Comparison of ENCODE assay signal across 13 cellular contexts in genomic region chr19:17479325-17479791, GRCh38. TPM values are rescaled to one million over a fixed set of nuclear protein-coding genes. Genes with fewer than 3 reads are reported as not detected.
DNase-seq lines count a peak whose midpoint lies in the region; ATAC-seq and TF ChIP-seq lines count a peak whose summit lies in the region.
"Had no signal": no experiment of that assay in that cellular context is flagged by ENCODE, and none has a peak within 500 bp of the region (broad histone marks: within the 10 kb centered on the region; RNA-seq: fewer than 3 reads in every experiment).

No MANE protein-coding gene starts in this region.

- H3K4me2 ChIP-seq in GM23248 (ENCODE audit: unreplicated experiment) (peak overlapping the region; percentile 48), skeletal muscle satellite cell (ENCODE audit: low read length) (peak overlapping the region; percentile 63)

- WGBS in GM23248 (ENCODE audit: low coverage in 1 of 2, low lambda C conversion rate in 2 of 2, missing lambda C conversion rate in 2 of 2), 2 experiments: 2 to 4% methylated on average over 6 of the region's 6 CpGs

- DNase-seq in GM23248 (peak; percentile 94), RPMI7951 (ENCODE audit: low read depth) (peak; percentile 67), fibroblast of the aortic adventitia (ENCODE audit: low read depth) (peak; percentile 75), KBM-7 (no peak)
- DNase-seq: DMS 273 treated with DMSO at 0.1 percent for 48 hours; effector CD8-positive, alpha-beta T cell; stimulated activated CD4-positive, alpha-beta T cell treated with anti-CD3 and anti-CD28 coated beads, Interleukin-12 subunit alpha, Interleukin-12 subunit beta, amount 100 ng/mL, for 4 hours; stimulated activated CD8-positive, alpha-beta memory T cell treated with anti-CD3 and anti-CD28 coated beads, Interleukin-4, amount 100 ng/mL, for 48 hours; T1000 had no signal

- H3K4me1 ChIP-seq in GM23248 (ENCODE audit: insufficient read depth): peaks cover 50% of the 10 kb centered on the region
- peaks cover 31% of the 10 kb centered on the region for H3K4me1 ChIP-seq in skeletal muscle satellite cell (ENCODE audit: control insufficient read depth, insufficient read depth, low read length)

- no peak for TF ChIP-seq CTCF in fibroblast of the aortic adventitia (IDR thresholded peaks at IDR 0.05; ENCODE audit: insufficient read depth, low read length)

- in situ Hi-C loops in GM23248 (cut with MboI) (no loop called here), KBM-7 (cut with MboI; ENCODE audit: low pct_unique_long_range_greater_than_20kb, low sequenced_read_pairs) (no loop called here)

- H3K27ac ChIP-seq in GM23248: peak overlapping the region; percentile 90

- H3K79me2 ChIP-seq in GM23248 (ENCODE audit: insufficient read depth): peaks cover 70% of the 10 kb centered on the region

- H3K9me2 ChIP-seq in GM23248 (ENCODE audit: insufficient read depth): no peaks in the 10 kb centered on the region

- no peaks in the 10 kb centered on the region for H4K20me1 ChIP-seq in GM23248 (ENCODE audit: insufficient read depth)

- H2AFZ ChIP-seq in GM23248: no peak overlapping the region

- peak overlapping the region; percentile 66 for H3K9ac ChIP-seq in GM23248
- H3K9ac ChIP-seq in skeletal muscle satellite cell (ENCODE audit: low read depth, low read length): peak overlapping the region; percentile 64

- H3K27me3 ChIP-seq in GM23248 (replicated peaks; ENCODE audit: insufficient read depth): no peaks in the 10 kb centered on the region
- no peaks in the 10 kb centered on the region for H3K27me3 ChIP-seq in skeletal muscle satellite cell (ENCODE audit: control insufficient read depth, insufficient read depth, low read length)

- H3F3A ChIP-seq in GM23248 (ENCODE audit: insufficient read depth): peaks cover 44% of the 10 kb centered on the region

- H3K4me3 ChIP-seq in GM23248 (peak overlapping the region; percentile 28), fibroblast of the aortic adventitia (ENCODE audit: low read depth, low read length) (no peak overlapping the region), skeletal muscle satellite cell (ENCODE audit: low read length) (no peak overlapping the region)

- H3K36me3 ChIP-seq in GM23248 (ENCODE audit: low read depth) (no peaks in the 10 kb centered on the region), skeletal muscle satellite cell (ENCODE audit: insufficient read depth, low read length) (no peaks in the 10 kb centered on the region)

- no peak for ATAC-seq in HG03571 (IDR thresholded peaks at IDR 0.05; ENCODE audit: unreplicated experiment)
- no peak for ATAC-seq in GM21528 (IDR thresholded peaks at IDR 0.05; ENCODE audit: low FRiP score, unreplicated experiment)
- ATAC-seq: Panc1 had no signal

- H3K9me3 ChIP-seq in GM23248 (ENCODE audit: low read depth) (no peaks in the 10 kb centered on the region), skeletal muscle satellite cell (replicated peaks; ENCODE audit: low read length) (no peaks in the 10 kb centered on the region)

RNA-seq across cellular contexts. Expression of gene SLC27A1, which starts 9.0 kb away (rescaled TPM):
- 30.0 and 34.0 TPM in 2 replicates for total RNA-seq in GM23248 (2014; rRNA removed; shearing (Covaris generic))
- polyA plus RNA-seq in GM23248 (2016; fragmentation: Nextera tagmentation; extraction: Ambion mirVana): 20.4 and 21.9 TPM in 2 replicates
- 7.9 and 8.7 TPM in 2 replicates for total RNA-seq in RPMI7951 (2014; rRNA removed; shearing (Covaris generic))
- total RNA-seq in fibroblast of the aortic adventitia (ENCODE audit: low replicate concordance): 11.4 and 42.0 TPM in 2 replicates
- 8.7 and 9.9 TPM in 2 replicates for total RNA-seq in skeletal muscle satellite cell (2012; rRNA removed)

RNA-seq across cellular contexts. Expression of gene NXNL1, which starts 18.6 kb away (rescaled TPM):
- total RNA-seq in GM23248 (2014; rRNA removed; shearing (Covaris generic)): not detected in 2 replicates
- not detected in 2 replicates for polyA plus RNA-seq in GM23248 (2016; fragmentation: Nextera tagmentation; extraction: Ambion mirVana)
- total RNA-seq in RPMI7951 (2014; rRNA removed; shearing (Covaris generic)): not detected in 2 replicates
- not detected in 2 replicates for total RNA-seq in fibroblast of the aortic adventitia (ENCODE audit: low replicate concordance)
- total RNA-seq in skeletal muscle satellite cell (2012; rRNA removed): not detected in 2 replicates

RNA-seq across cellular contexts. Expression of gene TMEM221, which starts 30.9 kb away (rescaled TPM):
- total RNA-seq in GM23248 (2014; rRNA removed; shearing (Covaris generic)): 0.22 TPM in 1 of 2 replicates, not detected in the other
- polyA plus RNA-seq in GM23248 (2016; fragmentation: Nextera tagmentation; extraction: Ambion mirVana): 0.30 TPM in 1 of 2 replicates, not detected in the other
- total RNA-seq in RPMI7951 (2014; rRNA removed; shearing (Covaris generic)): not detected in 2 replicates
- not detected in 2 replicates for total RNA-seq in fibroblast of the aortic adventitia (ENCODE audit: low replicate concordance)
- total RNA-seq in skeletal muscle satellite cell (2012; rRNA removed): not detected in 2 replicates

RNA-seq across cellular contexts. Expression of gene PGLS, which starts 32.1 kb away (rescaled TPM):
- total RNA-seq in GM23248 (2014; rRNA removed; shearing (Covaris generic)): 96.0 and 125 TPM in 2 replicates
- 135 and 140 TPM in 2 replicates for polyA plus RNA-seq in GM23248 (2016; fragmentation: Nextera tagmentation; extraction: Ambion mirVana)
- 52.7 and 66.8 TPM in 2 replicates for total RNA-seq in RPMI7951 (2014; rRNA removed; shearing (Covaris generic))
- total RNA-seq in fibroblast of the aortic adventitia (ENCODE audit: low replicate concordance): 91.6 and 148 TPM in 2 replicates
- total RNA-seq in skeletal muscle satellite cell (2012; rRNA removed): 58.6 and 78.9 TPM in 2 replicates

RNA-seq across cellular contexts. Expression of gene MVB12A, which starts 59.5 kb away (rescaled TPM):
- total RNA-seq in GM23248 (2014; rRNA removed; shearing (Covaris generic)): 68.3 and 73.9 TPM in 2 replicates
- 49.6 and 55.3 TPM in 2 replicates for polyA plus RNA-seq in GM23248 (2016; fragmentation: Nextera tagmentation; extraction: Ambion mirVana)
- total RNA-seq in RPMI7951 (2014; rRNA removed; shearing (Covaris generic)): 123 and 164 TPM in 2 replicates
- 44.7 and 47.5 TPM in 2 replicates for total RNA-seq in fibroblast of the aortic adventitia (ENCODE audit: low replicate concordance)
- total RNA-seq in skeletal muscle satellite cell (2012; rRNA removed): 42.2 and 44.4 TPM in 2 replicates
